ENCODE assay signal across 18 cellular contexts in genomic region chr14:51719970-51720369, GRCh38.
DNase-seq lines count a peak whose midpoint lies in the region; ATAC-seq, FAIRE-seq and TF ChIP-seq lines count a peak whose summit lies in the region.
"Had no signal": no experiment of that assay in that cellular context is flagged by ENCODE, and none has a peak within 500 bp of the region (broad histone marks: within the 10 kb centered on the region; RNA-seq: fewer than 3 reads in every experiment).

No MANE protein-coding gene starts in this region.

- peak overlapping the region in 1 of 2 experiments; percentile 44 for H3K18ac ChIP-seq in mesenchymal stem cell (ENCODE audit: low read depth in 1 of 2, low read length in 2 of 2)

- H3K4me2 ChIP-seq in mesenchymal stem cell (ENCODE audit: low read length, poor library complexity, severe bottlenecking), result no peak overlapping the region
- no peak overlapping the region for H3K4me2 ChIP-seq in smooth muscle cell
- H3K4me2 ChIP-seq: BLaER1 had no signal

- peaks cover 67% of the 10 kb centered on the region for H3F3A ChIP-seq in smooth muscle cell (ENCODE audit: low read depth)

- DNase-seq in left ventricle myocardium superior (peak; percentile 25), Right ventricle myocardium inferior (ENCODE audit: missing footprints) (no peak), glutamatergic neuron (no peak), mesenchymal stem cell (no peak), smooth muscle cell (lab: John Stamatoyannopoulos, UW; ENCODE audit: unreplicated experiment) (no peak), DMS 273 treated with DMSO at 0.1 percent for 48 hours (lab: John Stamatoyannopoulos, UW) (no peak), NCI-H524 treated with DMSO at 0.1 percent for 48 hours (lab: John Stamatoyannopoulos, UW) (no peak), GM19239 (ENCODE audit: insufficient read length, low spot score) (no peak)
- DNase-seq: AML-193; Caco-2; CD8-positive, alpha-beta memory T cell; DMS53; GOT3; H9 had no signal

- no peak overlapping the region for H2BK12ac ChIP-seq in mesenchymal stem cell (ENCODE audit: low read length in 2 of 2)

- no peak overlapping the region for H4K91ac ChIP-seq in mesenchymal stem cell (ENCODE audit: low read length)

- peak overlapping the region; percentile 48 for H3K27ac Mint-ChIP-seq in glutamatergic neuron (ENCODE audit: unreplicated experiment)
- H3K27ac Mint-ChIP-seq: CD8-positive, alpha-beta memory T cell; H9 had no signal

- H3K36me3 Mint-ChIP-seq in glutamatergic neuron (ENCODE audit: unreplicated experiment), result no peaks in the 10 kb centered on the region
- H3K36me3 Mint-ChIP-seq: CD8-positive, alpha-beta memory T cell had no signal

- H3K14ac ChIP-seq in mesenchymal stem cell (ENCODE audit: low read length in 2 of 2), result no peak overlapping the region

- H3K4me1 ChIP-seq in mesenchymal stem cell (ENCODE audit: control insufficient read depth, insufficient read depth, low read depth, low read length), result peaks cover 7% of the 10 kb centered on the region
- peaks cover 11% of the 10 kb centered on the region for H3K4me1 ChIP-seq in smooth muscle cell (ENCODE audit: low read depth)
- H3K4me1 ChIP-seq: BLaER1 had no signal

- no peak overlapping the region for H2BK5ac ChIP-seq in mesenchymal stem cell (ENCODE audit: low read depth, low read length, poor library complexity, severe bottlenecking)

- no peak overlapping the region for H2AK5ac ChIP-seq in mesenchymal stem cell (ENCODE audit: low read length, severe bottlenecking)

- H3K4me3 ChIP-seq in mesenchymal stem cell (ENCODE audit: insufficient read depth in 1 of 2, low read depth in 1 of 2, low read length in 2 of 2) (no peak overlapping the region), smooth muscle cell (no peak overlapping the region)
- H3K4me3 ChIP-seq: BLaER1, GM12878 had no signal

- intact Hi-C loops in left ventricle myocardium superior (cut with micrococcal nuclease) (no loop called here), Right ventricle myocardium inferior (cut with DNase I) (no loop called here)

- H2AFZ ChIP-seq in mesenchymal stem cell (ENCODE audit: low read depth, low read length) (no peak overlapping the region), smooth muscle cell (ENCODE audit: low read depth) (no peak overlapping the region)

- H3K27ac ChIP-seq in mesenchymal stem cell (ENCODE audit: low read length, poor library complexity, severe bottlenecking) (peak overlapping the region; percentile 36), smooth muscle cell (ENCODE audit: low read depth) (peak overlapping the region; percentile 53)
- H3K27ac ChIP-seq: 22Rv1, BLaER1 had no signal

- peaks cover 2% of the 10 kb centered on the region for H3K27me3 Mint-ChIP-seq in glutamatergic neuron (ENCODE audit: unreplicated experiment)

- 96% methylated on average over 18 of the region's 18 CpGs for WGBS in mesenchymal stem cell
- 91% methylated on average over 18 of the region's 18 CpGs for WGBS in smooth muscle cell (ENCODE audit: low lambda C conversion rate)

- no peak overlapping the region for H4K8ac ChIP-seq in mesenchymal stem cell (ENCODE audit: low read length)

- H3K79me2 ChIP-seq in smooth muscle cell (ENCODE audit: low read depth), result peaks cover 38% of the 10 kb centered on the region

- no peak for FAIRE-seq in GM19239 (lab: Jason Lieb, UNC)
- FAIRE-seq: GM12878, GM18507 had no signal

- ATAC-seq in left ventricle myocardium superior, result no peak
- ATAC-seq in Right ventricle myocardium inferior, result no peak
- ATAC-seq: GM12878 had no signal

- TF ChIP-seq CTCF in glutamatergic neuron (IDR thresholded peaks at IDR 0.05; ENCODE audit: partially characterized antibody, unreplicated experiment) (no peak), smooth muscle cell (IDR thresholded peaks at IDR 0.05; ENCODE audit: borderline replicate concordance, insufficient read depth, poor library complexity, severe bottlenecking) (no peak)

- H3K9me3 Mint-ChIP-seq in glutamatergic neuron (ENCODE audit: unreplicated experiment), result no peaks in the 10 kb centered on the region
- H3K9me3 Mint-ChIP-seq: CD8-positive, alpha-beta memory T cell; H9 had no signal

- no peak overlapping the region for H2BK120ac ChIP-seq in mesenchymal stem cell (ENCODE audit: low read depth, low read length)

- H3K27me3 ChIP-seq in mesenchymal stem cell (ENCODE audit: control insufficient read depth in 1 of 2, insufficient read depth in 1 of 2, low read length in 2 of 2) (no peaks in the 10 kb centered on the region), smooth muscle cell (ENCODE audit: low read depth) (no peaks in the 10 kb centered on the region)
- H3K27me3 ChIP-seq: BLaER1 had no signal

- H3K9me3 ChIP-seq in mesenchymal stem cell (ENCODE audit: control insufficient read depth, low read length) (no peaks in the 10 kb centered on the region), smooth muscle cell (replicated peaks; ENCODE audit: low read depth) (no peaks in the 10 kb centered on the region)
- H3K9me3 ChIP-seq: BLaER1, Caco-2 had no signal

- H4K20me1 ChIP-seq in smooth muscle cell (ENCODE audit: low read depth), result peaks cover 98% of the 10 kb centered on the region
- H4K20me1 ChIP-seq: BLaER1 had no signal

- no peak overlapping the region for H3K4ac ChIP-seq in mesenchymal stem cell (ENCODE audit: low read depth in 1 of 2, low read length in 2 of 2)

- H3K4me1 Mint-ChIP-seq in glutamatergic neuron (ENCODE audit: low read depth, unreplicated experiment), result peaks cover 35% of the 10 kb centered on the region
- H3K4me1 Mint-ChIP-seq: CD8-positive, alpha-beta memory T cell had no signal

- H3K23ac ChIP-seq in mesenchymal stem cell (ENCODE audit: low read length in 2 of 2), result no peak overlapping the region

- H3K79me1 ChIP-seq in mesenchymal stem cell (replicated peaks; ENCODE audit: low read length, poor library complexity, severe bottlenecking), result peaks cover 17% of the 10 kb centered on the region

- no peak overlapping the region for H2BK15ac ChIP-seq in mesenchymal stem cell (ENCODE audit: low read depth, poor library complexity, severe bottlenecking)

- H3K9ac ChIP-seq in mesenchymal stem cell (ENCODE audit: low read length) (no peak overlapping the region), smooth muscle cell (ENCODE audit: low read depth) (no peak overlapping the region)
- H3K9ac ChIP-seq: BLaER1 had no signal

- H3K36me3 ChIP-seq in mesenchymal stem cell (ENCODE audit: control insufficient read depth in 1 of 2, insufficient read depth in 2 of 2, low read depth in 1 of 2, low read length in 2 of 2), result peaks cover 39 to 97% of the 10 kb centered on the region in 2 experiments
- peaks cover 75% of the 10 kb centered on the region for H3K36me3 ChIP-seq in smooth muscle cell (ENCODE audit: low read depth)
- H3K36me3 ChIP-seq: BLaER1 had no signal

- no peak overlapping the region for H3K4me3 Mint-ChIP-seq in glutamatergic neuron (ENCODE audit: unreplicated experiment)
- H3K4me3 Mint-ChIP-seq: CD8-positive, alpha-beta memory T cell; H9 had no signal
